In genomic region chr12:121738340-121738858, GRCh38 we compare ENCODE assay signal across 1 cellular context.
TF ChIP-seq lines count a peak whose summit lies in the region.

No MANE protein-coding gene starts in this region.

TF ChIP-seq in GM23338, 12 proteins besides CTCF, POLR2A, EP300 and RAD21 (continued from another document):
- TF ChIP-seq REST (IDR thresholded peaks at IDR 0.05; ENCODE audit: unreplicated experiment) = no peak
- no peak for TF ChIP-seq ZNF462 (CRISPR knock-in tag; IDR thresholded peaks at IDR 0.05)
- TF ChIP-seq EZH2 (IDR thresholded peaks at IDR 0.05; ENCODE audit: low read depth, unreplicated experiment) = no peak
- TF ChIP-seq ZNF331 (CRISPR knock-in tag; IDR thresholded peaks at IDR 0.05; ENCODE audit: low read depth) = no peak
- no peak for TF ChIP-seq EZH2phosphoT487 (IDR thresholded peaks at IDR 0.05; ENCODE audit: unreplicated experiment)
- TF ChIP-seq ETS1 (IDR thresholded peaks at IDR 0.05) = no peak
- no peak for TF ChIP-seq ZNF114 (CRISPR knock-in tag; IDR thresholded peaks at IDR 0.05)
- no peak for TF ChIP-seq JUNB (IDR thresholded peaks at IDR 0.05; ENCODE audit: unreplicated experiment)
